ENCODE assay signal across 27 cellular contexts in genomic region chr20:19701449-19701848, GRCh38. TPM values are rescaled to one million over a fixed set of nuclear protein-coding genes. Genes with fewer than 3 reads are reported as not detected.
DNase-seq lines count a peak whose midpoint lies in the region; ATAC-seq and TF ChIP-seq lines count a peak whose summit lies in the region.
"Had no signal": no experiment of that assay in that cellular context is flagged by ENCODE, and none has a peak within 500 bp of the region (broad histone marks: within the 10 kb centered on the region; RNA-seq: fewer than 3 reads in every experiment).

No MANE protein-coding gene starts in this region.

- H3K9me3 Mint-ChIP-seq in memory B cell: peaks cover 7% of the 10 kb centered on the region

- H3K9me3 ChIP-seq in BLaER1 treated with 17β-estradiol and CSF1 and Interleukin-3, amounts not matched to agents 10 nM and 100 nM (replicated peaks in 1 of 11): peaks cover 10 to 20% (median 12%) of the 10 kb centered on the region in 11 experiments
- peaks cover 0 to 7% of the 10 kb centered on the region in 2 donors for H3K9me3 ChIP-seq in left lung
- H3K9me3 ChIP-seq: SJSA1, thoracic aorta had no signal

- intact Hi-C loops in left lung (cut with DNase I): no loop called here

- peak overlapping the region; percentile 64 to 87 (median 80); a peak in 21 of 22 replicates for H3K4me2 ChIP-seq in BLaER1 treated with 17β-estradiol and CSF1 and Interleukin-3, amounts not matched to agents 10 nM and 100 nM

- peak overlapping the region; percentile 28 for H3K27ac Mint-ChIP-seq in memory B cell
- H3K27ac Mint-ChIP-seq: activated CD8-positive, alpha-beta T cell treated with anti-CD3 and anti-CD28 coated beads for 36 hours; activated naive CD8-positive, alpha-beta T cell; activated T-helper 2 cell treated with anti-CD3 and anti-CD28 coated beads, Interferon-gamma antibody, Interleukin-2, Interleukin-4, amounts not matched to agents 10 μg/mL and 5 μg/mL and 100 μg/mL, durations not matched to agents 14 hours and 24 hours and 36 hours; CD8-positive, alpha-beta memory T cell; naive thymus-derived CD8-positive, alpha-beta T cell; stimulated activated naive CD8-positive, alpha-beta T cell treated with anti-CD3 and anti-CD28 coated beads, Interleukin-15, Interleukin-2, amounts not matched to agents 100 ng/mL and 50 ng/mL, for 24 hours; T-cell had no signal

- H3K27me3 Mint-ChIP-seq in memory B cell: no peaks in the 10 kb centered on the region

- peaks cover 5% of the 10 kb centered on the region for H3K36me3 Mint-ChIP-seq in memory B cell
- H3K36me3 Mint-ChIP-seq: activated naive CD8-positive, alpha-beta T cell; T-cell had no signal

- peak overlapping the region; percentile 11 for H3K4me3 Mint-ChIP-seq in memory B cell
- H3K4me3 Mint-ChIP-seq: activated CD8-positive, alpha-beta T cell treated with anti-CD3 and anti-CD28 coated beads for 36 hours; activated naive CD8-positive, alpha-beta T cell; CD8-positive, alpha-beta memory T cell; naive thymus-derived CD8-positive, alpha-beta T cell; stimulated activated naive CD8-positive, alpha-beta T cell treated with anti-CD3 and anti-CD28 coated beads, Interleukin-15, Interleukin-2, amounts not matched to agents 100 ng/mL and 50 ng/mL, for 24 hours; T-cell had no signal

- H3K27me3 ChIP-seq in BLaER1 treated with 17β-estradiol and CSF1 and Interleukin-3, amounts not matched to agents 10 nM and 100 nM: no peaks in the 10 kb centered on the region
- no peaks in the 10 kb centered on the region for H3K27me3 ChIP-seq in left lung
- H3K27me3 ChIP-seq: SJSA1 had no signal

- peak overlapping the region in 9 of 11 experiments; percentile 26 to 64 (median 59); a peak in 15 of 22 replicates for H3K9ac ChIP-seq in BLaER1 treated with 17β-estradiol and CSF1 and Interleukin-3, amounts not matched to agents 10 nM and 100 nM

- H3K4me1 ChIP-seq in BLaER1 treated with 17β-estradiol and CSF1 and Interleukin-3, amounts not matched to agents 10 nM and 100 nM: peaks cover 18 to 64% (median 42%) of the 10 kb centered on the region in 10 experiments
- no peaks in the 10 kb centered on the region for H3K4me1 ChIP-seq in left lung

- no peak overlapping the region for H3K4me3 ChIP-seq in BLaER1 treated with 17β-estradiol and CSF1 and Interleukin-3, amounts not matched to agents 10 nM and 100 nM
- H3K4me3 ChIP-seq in left lung: no peak overlapping the region
- H3K4me3 ChIP-seq: coronary artery, SJSA1, thoracic aorta had no signal

- no peaks in the 10 kb centered on the region for H3K36me3 ChIP-seq in BLaER1 treated with 17β-estradiol and CSF1 and Interleukin-3, amounts not matched to agents 10 nM and 100 nM
- H3K36me3 ChIP-seq in left lung: no peaks in the 10 kb centered on the region
- H3K36me3 ChIP-seq: SJSA1, thoracic aorta had no signal

- no peak for TF ChIP-seq CTCF in left lung (IDR thresholded peaks at IDR 0.05)

- DNase-seq in MV-4-11 (lab: John Stamatoyannopoulos, UW) (peak; percentile 91), SIG-M5 (lab: John Stamatoyannopoulos, UW) (peak; percentile 6), memory B cell (ENCODE audit: low spot score in 2 of 2) (peak in 1 of 2 donors; percentile 50), left lung (no peak), KG1 (lab: John Stamatoyannopoulos, UW) (no peak), T-helper 9 cell (no peak)
- DNase-seq: activated CD4-positive, CD25-positive, alpha-beta regulatory T cell treated with anti-CD3 and anti-CD28 coated beads, Interleukin-2, amount 50 U/mL, for 72 hours; activated CD8-positive, alpha-beta T cell treated with anti-CD3 and anti-CD28 coated beads for 36 hours; aorta; CD8-positive, alpha-beta memory T cell; DMS 273 treated with DMSO at 0.1 percent for 48 hours; EL; naive thymus-derived CD8-positive, alpha-beta T cell; NCI-H1436; NCI-H446 treated with DMSO at 0.1 percent for 48 hours; nucleus accumbens had no signal

- H3K27ac ChIP-seq in BLaER1 treated with 17β-estradiol and CSF1 and Interleukin-3, amounts not matched to agents 10 nM and 100 nM: peak overlapping the region; percentile 7 to 85 (median 78); a peak in 20 of 22 replicates
- H3K27ac ChIP-seq in left lung: no peak overlapping the region
- H3K27ac ChIP-seq: coronary artery, SJSA1, thoracic aorta had no signal

- H4K20me1 ChIP-seq in BLaER1 treated with 17β-estradiol and CSF1 and Interleukin-3, amounts not matched to agents 10 nM and 100 nM: no peaks in the 10 kb centered on the region

- ATAC-seq in memory B cell (ENCODE audit: low read depth): peak; percentile 92
- no peak for ATAC-seq in left lung
- no peak for ATAC-seq in GM19452 (IDR thresholded peaks at IDR 0.05; ENCODE audit: unreplicated experiment)
- ATAC-seq: activated CD8-positive, alpha-beta T cell treated with anti-CD3 and anti-CD28 coated beads for 36 hours; left lobe of liver; Panc1; T-cell had no signal

- H3K4me1 Mint-ChIP-seq in memory B cell: peaks cover 18% of the 10 kb centered on the region
- H3K4me1 Mint-ChIP-seq: CD8-positive, alpha-beta memory T cell; T-cell had no signal

RNA-seq across cellular contexts. Expression of gene RIN2, which starts 56.6 kb away (rescaled TPM):
- total RNA-seq in left lung: 10 to 100 TPM; 69.0 to 69.8 TPM
- total RNA-seq: activated CD8-positive, alpha-beta T cell treated with anti-CD3 and anti-CD28 coated beads for 36 hours; activated T-helper 2 cell treated with anti-CD3 and anti-CD28 coated beads, Interferon-gamma antibody, Interleukin-2, Interleukin-4, amounts not matched to agents 10 μg/mL and 5 μg/mL and 100 μg/mL, durations not matched to agents 14 hours and 24 hours and 36 hours had no signal

Comparison
In these comparisons a context has a peak if more than half of its experiments do, and no peak if none do; other contexts are left out.
1. H3K27ac ChIP-seq: peak in BLaER1 treated with 17β-estradiol and CSF1 and Interleukin-3, amounts not matched to agents 10 nM and 100 nM (11 of 11); none in left lung (0 of 2).
2. DNase-seq: peak in MV-4-11 (single experiment) and SIG-M5 (single experiment); none in left lung (0 of 2), KG1 (single experiment) and T-helper 9 cell (single experiment).